ENCODE assay signal across 9 cellular contexts in genomic region chrX:39896951-39897740, GRCh38.
A peak's percentile ranks its signal among the peaks of the same experiment; 100 is the strongest.
DNase-seq lines count a peak whose midpoint lies in the region; ATAC-seq and TF ChIP-seq lines count a peak whose summit lies in the region.
"Had no signal": no experiment of that assay in that cellular context is flagged by ENCODE, and none has a peak within 500 bp of the region (broad histone marks: within the 10 kb centered on the region; RNA-seq: fewer than 3 reads in every experiment).

No MANE protein-coding gene starts in this region.

- peak; percentile 5 for TF ChIP-seq CTCF in AG09309 (IDR thresholded peaks at IDR 0.05; ENCODE audit: control insufficient read depth, insufficient read depth, low read depth, low read length, missing control alignments)
- TF ChIP-seq CTCF in mesothelial cell of epicardium (IDR thresholded peaks at IDR 0.05; ENCODE audit: unreplicated experiment): no peak

- H3K4me3 ChIP-seq in AG09309 (ENCODE audit: control insufficient read depth, low read depth, low read length): no peak overlapping the region
- H3K4me3 ChIP-seq: SK-N-MC had no signal

- H3K27ac Mint-ChIP-seq in mesothelial cell of epicardium: peak overlapping the region; percentile 71

- no peak for ATAC-seq in HG02870 (IDR thresholded peaks at IDR 0.05; ENCODE audit: unreplicated experiment)
- ATAC-seq in HG02759 (IDR thresholded peaks at IDR 0.05; ENCODE audit: unreplicated experiment): no peak
- ATAC-seq in GM21360 (IDR thresholded peaks at IDR 0.05; ENCODE audit: unreplicated experiment): no peak

- H3K27me3 Mint-ChIP-seq in mesothelial cell of epicardium (ENCODE audit: low read depth): no peaks in the 10 kb centered on the region

- peaks cover 8% of the 10 kb centered on the region for H3K9me3 Mint-ChIP-seq in mesothelial cell of epicardium

- no peaks in the 10 kb centered on the region for H3K36me3 Mint-ChIP-seq in mesothelial cell of epicardium

- DNase-seq in AG09309 (ENCODE audit: low read depth): no peak
- peak; percentile 82 for DNase-seq in M059J (ENCODE audit: low read depth)
- peak; percentile 82 for DNase-seq in ecto neural progenitor cell (ENCODE audit: low spot score)
- peak in 1 of 2 experiments; percentile 55 for DNase-seq in mesothelial cell of epicardium (ENCODE audit: low spot score in 2 of 2, unreplicated experiment in 2 of 2)
- no peak for DNase-seq in activated CD4-positive, alpha-beta T cell treated with anti-CD3 and anti-CD28 coated beads, Interleukin-2, amount 50 U/mL, for 1 hour

- H3K4me3 Mint-ChIP-seq in mesothelial cell of epicardium: no peak overlapping the region

- peaks cover 49% of the 10 kb centered on the region for H3K4me1 Mint-ChIP-seq in mesothelial cell of epicardium

Comparison
In these comparisons a context has a peak if more than half of its experiments do, and no peak if none do; other contexts are left out.
1. DNase-seq: peak in M059J (single experiment) and ecto neural progenitor cell (single experiment); none in AG09309 (single experiment) and activated CD4-positive, alpha-beta T cell treated with anti-CD3 and anti-CD28 coated beads, Interleukin-2, amount 50 U/mL, for 1 hour (single experiment).